ENCODE assay signal across 8 cellular contexts in the genomic region with DNA sequence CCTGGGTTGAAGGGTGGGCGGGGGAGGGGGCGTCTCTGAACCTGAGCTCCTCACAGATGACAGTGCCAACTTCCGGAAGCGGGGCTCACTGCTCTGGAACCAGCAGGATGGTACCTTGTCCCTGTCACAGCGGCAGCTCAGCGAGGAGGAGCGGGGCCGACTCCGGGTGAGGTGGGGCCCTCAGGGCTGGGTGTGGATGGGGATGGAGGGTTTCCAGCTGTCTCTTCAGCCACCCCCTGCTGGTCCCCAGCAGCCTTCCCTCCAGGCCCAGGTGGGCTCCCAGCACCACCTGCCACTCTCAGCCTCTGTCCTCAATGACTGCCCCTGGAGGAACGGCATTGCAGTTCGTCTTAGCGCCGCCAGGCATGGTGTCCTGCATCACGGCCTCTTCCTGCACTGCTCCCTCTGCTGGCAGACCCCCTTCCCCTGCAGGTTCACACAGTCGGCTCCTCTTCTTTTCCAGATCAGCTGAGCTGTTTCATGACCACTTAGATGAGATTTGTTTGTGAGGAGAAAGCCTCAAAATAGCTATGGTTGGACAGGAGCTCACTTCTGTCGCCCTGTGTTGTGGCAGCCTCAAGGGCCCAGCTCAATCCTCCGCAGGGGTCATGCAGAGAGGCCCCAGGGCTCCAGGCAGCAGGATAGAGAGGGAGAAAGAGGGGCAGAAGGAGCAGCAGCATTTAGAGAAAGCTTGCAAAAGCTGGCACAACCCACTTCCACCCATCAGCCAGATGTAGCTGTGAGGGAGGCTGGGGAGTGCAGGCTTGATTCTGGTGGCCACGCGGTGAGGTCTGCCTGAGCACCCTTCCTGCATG. TPM values are rescaled to one million over a fixed set of nuclear protein-coding genes. Genes with fewer than 3 reads are reported as not detected.
A peak's percentile ranks its signal among the peaks of the same experiment; 100 is the strongest.
DNase-seq lines count a peak whose midpoint lies in the region; ATAC-seq and TF ChIP-seq lines count a peak whose summit lies in the region.

No MANE protein-coding gene starts in this region.

- no peak overlapping the region for H3K27ac ChIP-seq in 22Rv1
- H3K27ac ChIP-seq in DOHH2 (ENCODE audit: low read depth, low read length): no peak overlapping the region

- peaks cover 37% of the 10 kb centered on the region for H3K36me3 Mint-ChIP-seq in MCF 10A (ENCODE audit: insufficient read depth, unreplicated experiment)

- no peaks in the 10 kb centered on the region for H3K9me3 Mint-ChIP-seq in MCF 10A (ENCODE audit: unreplicated experiment)

- no TSS peak for BruUV-seq in MCF 10A (replicated peaks; lab: Mats Ljungman, UMichigan)

- H3K27me3 Mint-ChIP-seq in MCF 10A (ENCODE audit: insufficient read depth, unreplicated experiment): no peaks in the 10 kb centered on the region

- H3K4me3 ChIP-seq in DOHH2 (ENCODE audit: low read length) (no peak overlapping the region), fibroblast of the aortic adventitia (ENCODE audit: low read depth, low read length) (no peak overlapping the region)

- H3F3A ChIP-seq in DOHH2 (ENCODE audit: control insufficient read depth, insufficient read depth): no peaks in the 10 kb centered on the region

- peaks cover 13% of the 10 kb centered on the region for H3K4me1 Mint-ChIP-seq in MCF 10A (ENCODE audit: insufficient read depth, unreplicated experiment)

- TF ChIP-seq CTCF in 22Rv1 (IDR thresholded peaks at IDR 0.05): peak; percentile 58
- TF ChIP-seq CTCF in DOHH2 (IDR thresholded peaks at IDR 0.05; ENCODE audit: low read depth, low read length, poor library complexity, severe bottlenecking): peak; percentile 78
- peak; percentile 77 for TF ChIP-seq CTCF in fibroblast of the aortic adventitia (IDR thresholded peaks at IDR 0.05; ENCODE audit: insufficient read depth, low read length)
- no peak for TF ChIP-seq CTCF in MCF 10A (IDR thresholded peaks at IDR 0.05; ENCODE audit: unreplicated experiment)

- no peaks in the 10 kb centered on the region for H3K27me3 ChIP-seq in DOHH2 (ENCODE audit: control insufficient read depth, low read length)

- peaks cover 5% of the 10 kb centered on the region; the same call in 1 of the 2 replicates for H3K9me3 ChIP-seq in DOHH2 (ENCODE audit: control insufficient read depth, insufficient read depth, low read length)

- DNase-seq in OCI-M1 (lab: John Stamatoyannopoulos, UW): peak; percentile 60
- peak; percentile 51 for DNase-seq in fibroblast of the aortic adventitia (ENCODE audit: low read depth)
- DNase-seq in DMS79 treated with DMSO at 0.1 percent for 48 hours (lab: John Stamatoyannopoulos, UW): no peak
- no peak for DNase-seq in MCF 10A (ENCODE audit: unreplicated experiment)
- no peak for DNase-seq in hippocampal formation (lab: John Stamatoyannopoulos, UW)

- H4K20me1 ChIP-seq in DOHH2 (ENCODE audit: control insufficient read depth, insufficient read depth, low read depth, low read length): peaks cover 11% of the 10 kb centered on the region

- H3K9me2 ChIP-seq in DOHH2 (replicated peaks; ENCODE audit: control insufficient read depth, low read length): no peaks in the 10 kb centered on the region

- intact Hi-C loops in MCF 10A (cut with micrococcal nuclease): no loop called here

- no peak overlapping the region for H3K4me2 ChIP-seq in DOHH2 (ENCODE audit: low read length)

- CTCF ChIA-PET in MCF 10A (lab: Yijun Ruan, JAX): interaction anchor here (0.6 to 1.3 kb wide), 9 partner anchors 18 to 638 kb away, joined by 3 to 6 read pairs (median 3); partner anchors contain the start of gene NAPSA

- peaks cover 40% of the 10 kb centered on the region for H3K79me2 ChIP-seq in DOHH2 (ENCODE audit: control insufficient read depth, low read length)

- no peak overlapping the region for H3K4me3 Mint-ChIP-seq in MCF 10A (ENCODE audit: unreplicated experiment)

- POLR2A ChIA-PET in MCF 10A (lab: Yijun Ruan, JAX): interaction anchor here (1.8 kb wide), 1 partner anchor 32 kb away, joined by 4 read pairs; the partner anchor contains the start of gene JOSD2

- no peak for ATAC-seq in GM21528 (IDR thresholded peaks at IDR 0.05; ENCODE audit: low FRiP score, unreplicated experiment)

- no peak overlapping the region for H3K27ac Mint-ChIP-seq in MCF 10A (ENCODE audit: low read depth, unreplicated experiment)

- H3K36me3 ChIP-seq in DOHH2 (ENCODE audit: control insufficient read depth, low read length): peaks cover 59% of the 10 kb centered on the region

- peaks cover 10% of the 10 kb centered on the region for H3K4me1 ChIP-seq in DOHH2 (ENCODE audit: control insufficient read depth, low read length)

RNA-seq across cellular contexts. Expression of gene GARIN5A, which starts 2.5 kb away (rescaled TPM):
- not detected in 2 replicates for total RNA-seq in fibroblast of the aortic adventitia (ENCODE audit: low replicate concordance)
- total RNA-seq in MCF 10A (2022): 1.5 and 2.7 TPM in 2 replicates

RNA-seq across cellular contexts. Expression of gene EMC10, which starts 2.8 kb away (rescaled TPM):
- total RNA-seq in fibroblast of the aortic adventitia (ENCODE audit: low replicate concordance): 22.8 and 35.2 TPM in 2 replicates
- 61.3 and 61.8 TPM in 2 replicates for total RNA-seq in MCF 10A (2022)

RNA-seq across cellular contexts. Expression of gene JOSD2, which starts 31.9 kb away (rescaled TPM):
- total RNA-seq in fibroblast of the aortic adventitia (ENCODE audit: low replicate concordance) (12.1 and 26.7 TPM in 2 replicates), MCF 10A (2022) (65.8 and 76.9 TPM in 2 replicates)

RNA-seq across cellular contexts. Expression of gene ASPDH, which starts 34.6 kb away (rescaled TPM):
- not detected in 2 replicates for total RNA-seq in fibroblast of the aortic adventitia (ENCODE audit: low replicate concordance)
- total RNA-seq in MCF 10A (2022): not detected in 2 replicates

RNA-seq across cellular contexts. Expression of gene MYBPC2, which starts 46.4 kb away (rescaled TPM):
- not detected in 2 replicates for total RNA-seq in fibroblast of the aortic adventitia (ENCODE audit: low replicate concordance)
- total RNA-seq in MCF 10A (2022): not detected in 2 replicates

Comparison
In these comparisons a context has a peak if more than half of its experiments do, and no peak if none do; other contexts are left out.
1. DNase-seq: peak in OCI-M1 (single experiment) and fibroblast of the aortic adventitia (single experiment); none in DMS79 treated with DMSO at 0.1 percent for 48 hours (single experiment), MCF 10A (single experiment) and hippocampal formation (0 of 2).